Comparison of ENCODE assay signal across 1 cellular context in the genomic region with DNA sequence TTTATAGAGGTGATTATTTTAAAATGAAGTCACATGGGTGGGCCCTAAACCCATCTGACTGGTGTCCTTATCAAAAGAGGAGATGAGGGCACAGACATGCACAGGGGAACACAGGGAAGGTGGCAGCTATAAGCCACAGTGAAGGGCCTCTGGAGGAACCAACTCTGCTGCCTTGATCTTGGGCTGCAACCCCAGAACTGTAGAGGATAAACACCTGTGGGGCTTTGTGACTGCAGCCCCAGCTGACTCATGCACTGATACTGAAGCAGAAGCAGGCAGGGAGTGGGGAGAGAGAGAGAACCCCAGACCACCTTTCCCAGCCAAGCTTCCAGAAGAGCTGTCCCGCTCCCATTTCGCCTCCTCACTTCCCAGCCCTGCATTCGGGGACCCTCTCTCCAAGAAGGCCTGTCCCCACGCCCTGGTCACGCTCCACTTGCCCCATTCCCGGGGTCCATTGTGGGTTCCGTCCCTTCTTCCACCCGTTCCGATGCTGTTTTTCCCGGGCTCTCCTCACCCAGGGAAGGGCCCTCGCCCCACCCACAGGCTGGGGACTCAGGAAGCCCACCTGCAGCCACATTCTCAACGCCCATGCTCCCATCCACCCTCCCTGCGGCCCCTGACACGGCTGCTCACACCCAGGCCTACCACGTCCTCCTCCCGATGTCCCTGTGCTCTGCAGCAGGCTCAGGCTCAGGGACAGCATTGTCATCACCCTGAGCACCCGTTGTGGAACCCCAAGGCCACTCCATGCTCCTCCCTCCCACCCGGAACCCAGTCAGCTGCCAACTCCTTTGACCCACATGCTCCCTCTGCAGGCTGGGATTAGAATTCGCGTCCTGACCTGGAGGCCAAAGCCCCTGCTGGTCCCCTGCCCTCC.
A peak's percentile ranks its signal among the peaks of the same experiment; 100 is the strongest.
TF ChIP-seq lines count a peak whose summit lies in the region.

No MANE protein-coding gene starts in this region.

TF ChIP-seq in HepG2, 621 proteins besides CTCF, POLR2A, EP300 and RAD21 (continued from another document and continues in another):
- TF ChIP-seq, protein P1, sequence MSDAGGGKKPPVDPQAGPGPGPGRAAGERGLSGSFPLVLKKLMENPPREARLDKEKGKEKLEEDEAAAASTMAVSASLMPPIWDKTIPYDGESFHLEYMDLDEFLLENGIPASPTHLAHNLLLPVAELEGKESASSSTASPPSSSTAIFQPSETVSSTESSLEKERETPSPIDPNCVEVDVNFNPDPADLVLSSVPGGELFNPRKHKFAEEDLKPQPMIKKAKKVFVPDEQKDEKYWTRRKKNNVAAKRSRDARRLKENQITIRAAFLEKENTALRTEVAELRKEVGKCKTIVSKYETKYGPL (CRISPR knock-in tag; IDR thresholded peaks at IDR 0.05), result no peak
- TF ChIP-seq SMAD1 (CRISPR knock-in tag; IDR thresholded peaks at IDR 0.05; ENCODE audit: borderline replicate concordance, low read depth) (no peak), GABPB1 (CRISPR knock-in tag; IDR thresholded peaks at IDR 0.05) (peak; percentile 38), HNF1B (CRISPR knock-in tag; IDR thresholded peaks at IDR 0.05) (0 out of 2 replicates have a peak, but pooled peaks have one; percentile 46), ZNF761 (CRISPR knock-in tag; conservative IDR thresholded peaks at IDR 0.05) (no peak), CBX2 (IDR thresholded peaks at IDR 0.05; ENCODE audit: low read depth, low read length) (no peak), CBX2 (CRISPR knock-in tag; IDR thresholded peaks at IDR 0.05; ENCODE audit: low read depth) (no peak), SRSF4 (IDR thresholded peaks at IDR 0.05; ENCODE audit: low read depth, low read length, poor library complexity, severe bottlenecking) (no peak), MYC (CRISPR knock-in tag; IDR thresholded peaks at IDR 0.05; ENCODE audit: borderline replicate concordance) (no peak), RFX5 (IDR thresholded peaks at IDR 0.05; ENCODE audit: low read depth, low read length) (no peak), YY1 (IDR thresholded peaks at IDR 0.05; ENCODE audit: insufficient read depth, insufficient replicate concordance, low read depth, low read length) (peak; percentile 19), ZHX2 (IDR thresholded peaks at IDR 0.05; ENCODE audit: low read depth) (no peak), ZHX2 (CRISPR knock-in tag; IDR thresholded peaks at IDR 0.05; ENCODE audit: borderline replicate concordance) (no peak), PRDM4 (CRISPR knock-in tag; IDR thresholded peaks at IDR 0.05; ENCODE audit: borderline replicate concordance) (no peak), ZNF530 (CRISPR knock-in tag; IDR thresholded peaks at IDR 0.05; ENCODE audit: low read depth) (no peak), ZNF263 (CRISPR knock-in tag; IDR thresholded peaks at IDR 0.05) (peak; percentile 92), RCOR2 (CRISPR knock-in tag; IDR thresholded peaks at IDR 0.05) (no peak), ZFP36 (IDR thresholded peaks at IDR 0.05; ENCODE audit: borderline replicate concordance, low read depth, low read length, partially characterized antibody) (no peak), ZNF343 (CRISPR knock-in tag; IDR thresholded peaks at IDR 0.05) (no peak), ZSCAN31 (CRISPR knock-in tag; IDR thresholded peaks at IDR 0.05; ENCODE audit: low read depth) (0 out of 2 replicates have a peak, but pooled peaks have one; percentile 53), PRDM15 (CRISPR knock-in tag; IDR thresholded peaks at IDR 0.05) (no peak)
- TF ChIP-seq, protein P2, sequence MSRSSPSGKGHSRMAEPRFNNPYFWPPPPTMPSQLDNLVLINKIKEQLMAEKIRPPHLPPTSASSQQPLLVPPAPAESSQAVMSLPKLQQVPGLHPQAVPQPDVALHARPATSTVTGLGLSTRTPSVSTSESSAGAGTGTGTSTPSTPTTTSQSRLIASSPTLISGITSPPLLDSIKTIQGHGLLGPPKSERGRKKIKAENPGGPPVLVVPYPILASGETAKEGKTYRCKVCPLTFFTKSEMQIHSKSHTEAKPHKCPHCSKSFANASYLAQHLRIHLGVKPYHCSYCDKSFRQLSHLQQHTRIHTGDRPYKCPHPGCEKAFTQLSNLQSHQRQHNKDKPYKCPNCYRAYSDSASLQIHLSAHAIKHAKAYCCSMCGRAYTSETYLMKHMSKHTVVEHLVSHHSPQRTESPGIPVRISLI (CRISPR knock-in tag; IDR thresholded peaks at IDR 0.05; ENCODE audit: borderline replicate concordance), result no peak
- TF ChIP-seq, protein P3, sequence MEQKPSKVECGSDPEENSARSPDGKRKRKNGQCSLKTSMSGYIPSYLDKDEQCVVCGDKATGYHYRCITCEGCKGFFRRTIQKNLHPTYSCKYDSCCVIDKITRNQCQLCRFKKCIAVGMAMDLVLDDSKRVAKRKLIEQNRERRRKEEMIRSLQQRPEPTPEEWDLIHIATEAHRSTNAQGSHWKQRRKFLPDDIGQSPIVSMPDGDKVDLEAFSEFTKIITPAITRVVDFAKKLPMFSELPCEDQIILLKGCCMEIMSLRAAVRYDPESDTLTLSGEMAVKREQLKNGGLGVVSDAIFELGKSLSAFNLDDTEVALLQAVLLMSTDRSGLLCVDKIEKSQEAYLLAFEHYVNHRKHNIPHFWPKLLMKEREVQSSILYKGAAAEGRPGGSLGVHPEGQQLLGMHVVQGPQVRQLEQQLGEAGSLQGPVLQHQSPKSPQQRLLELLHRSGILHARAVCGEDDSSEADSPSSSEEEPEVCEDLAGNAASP (CRISPR knock-in tag; IDR thresholded peaks at IDR 0.05; ENCODE audit: borderline replicate concordance), result no peak
- TF ChIP-seq, protein P4, sequence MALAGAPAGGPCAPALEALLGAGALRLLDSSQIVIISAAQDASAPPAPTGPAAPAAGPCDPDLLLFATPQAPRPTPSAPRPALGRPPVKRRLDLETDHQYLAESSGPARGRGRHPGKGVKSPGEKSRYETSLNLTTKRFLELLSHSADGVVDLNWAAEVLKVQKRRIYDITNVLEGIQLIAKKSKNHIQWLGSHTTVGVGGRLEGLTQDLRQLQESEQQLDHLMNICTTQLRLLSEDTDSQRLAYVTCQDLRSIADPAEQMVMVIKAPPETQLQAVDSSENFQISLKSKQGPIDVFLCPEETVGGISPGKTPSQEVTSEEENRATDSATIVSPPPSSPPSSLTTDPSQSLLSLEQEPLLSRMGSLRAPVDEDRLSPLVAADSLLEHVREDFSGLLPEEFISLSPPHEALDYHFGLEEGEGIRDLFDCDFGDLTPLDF (CRISPR knock-in tag; IDR thresholded peaks at IDR 0.05), result no peak
- TF ChIP-seq, protein P5, sequence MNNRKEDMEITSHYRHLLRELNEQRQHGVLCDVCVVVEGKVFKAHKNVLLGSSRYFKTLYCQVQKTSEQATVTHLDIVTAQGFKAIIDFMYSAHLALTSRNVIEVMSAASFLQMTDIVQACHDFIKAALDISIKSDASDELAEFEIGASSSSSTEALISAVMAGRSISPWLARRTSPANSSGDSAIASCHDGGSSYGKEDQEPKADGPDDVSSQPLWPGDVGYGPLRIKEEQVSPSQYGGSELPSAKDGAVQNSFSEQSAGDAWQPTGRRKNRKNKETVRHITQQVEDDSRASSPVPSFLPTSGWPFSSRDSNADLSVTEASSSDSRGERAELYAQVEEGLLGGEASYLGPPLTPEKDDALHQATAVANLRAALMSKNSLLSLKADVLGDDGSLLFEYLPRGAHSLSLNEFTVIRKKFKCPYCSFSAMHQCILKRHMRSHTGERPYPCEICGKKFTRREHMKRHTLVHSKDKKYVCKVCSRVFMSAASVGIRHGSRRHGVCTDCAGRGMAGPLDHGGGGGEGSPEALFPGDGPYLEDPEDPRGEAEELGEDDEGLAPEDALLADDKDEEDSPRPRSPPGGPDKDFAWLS (CRISPR knock-in tag; IDR thresholded peaks at IDR 0.05; ENCODE audit: borderline replicate concordance), result no peak
- TF ChIP-seq, protein P6, sequence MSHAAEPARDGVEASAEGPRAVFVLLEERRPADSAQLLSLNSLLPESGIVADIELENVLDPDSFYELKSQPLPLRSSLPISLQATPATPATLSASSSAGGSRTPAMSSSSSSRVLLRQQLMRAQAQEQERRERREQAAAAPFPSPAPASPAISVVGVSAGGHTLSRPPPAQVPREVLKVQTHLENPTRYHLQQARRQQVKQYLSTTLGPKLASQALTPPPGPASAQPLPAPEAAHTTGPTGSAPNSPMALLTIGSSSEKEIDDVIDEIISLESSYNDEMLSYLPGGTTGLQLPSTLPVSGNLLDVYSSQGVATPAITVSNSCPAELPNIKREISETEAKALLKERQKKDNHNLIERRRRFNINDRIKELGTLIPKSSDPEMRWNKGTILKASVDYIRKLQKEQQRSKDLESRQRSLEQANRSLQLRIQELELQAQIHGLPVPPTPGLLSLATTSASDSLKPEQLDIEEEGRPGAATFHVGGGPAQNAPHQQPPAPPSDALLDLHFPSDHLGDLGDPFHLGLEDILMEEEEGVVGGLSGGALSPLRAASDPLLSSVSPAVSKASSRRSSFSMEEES (CRISPR knock-in tag; IDR thresholded peaks at IDR 0.05), result 0 out of 2 replicates have a peak, but pooled peaks have one; percentile 34
